17 cellular contexts compared by ENCODE assay signal in genomic region chr9:108842610-108843295, GRCh38. TPM values are rescaled to one million over a fixed set of nuclear protein-coding genes. Genes with fewer than 3 reads are reported as not detected.
DNase-seq lines count a peak whose midpoint lies in the region; ATAC-seq lines count a peak whose summit lies in the region.
"Had no signal": no experiment of that assay in that cellular context is flagged by ENCODE, and none has a peak within 500 bp of the region (broad histone marks: within the 10 kb centered on the region; RNA-seq: fewer than 3 reads in every experiment).

No MANE protein-coding gene starts in this region.

- no peak overlapping the region for H3K27ac ChIP-seq in rectal smooth muscle tissue (ENCODE audit: low read depth, low read length)
- H3K27ac ChIP-seq: esophagus muscularis mucosa had no signal

- H3K4me3 Mint-ChIP-seq in activated T-cell treated with anti-CD3 and anti-CD28 coated beads, Interleukin-2, amount 50 U/mL, for 24 hours: peak overlapping the region; percentile 45
- peak overlapping the region; percentile 9 for H3K4me3 Mint-ChIP-seq in activated naive CD8-positive, alpha-beta T cell

- no peaks in the 10 kb centered on the region for H3K4me1 ChIP-seq in rectal smooth muscle tissue (ENCODE audit: control insufficient read depth, insufficient read depth, low read length)

- H3K4me1 Mint-ChIP-seq in activated T-cell treated with anti-CD3 and anti-CD28 coated beads, Interleukin-2, amount 50 U/mL, for 24 hours (ENCODE audit: low read depth): peaks cover 13% of the 10 kb centered on the region
- H3K4me1 Mint-ChIP-seq in activated naive CD8-positive, alpha-beta T cell (ENCODE audit: low read depth): peaks cover 7% of the 10 kb centered on the region

- H3K27me3 Mint-ChIP-seq in activated T-cell treated with anti-CD3 and anti-CD28 coated beads, Interleukin-2, amount 50 U/mL, for 24 hours: no peaks in the 10 kb centered on the region
- H3K27me3 Mint-ChIP-seq in activated naive CD8-positive, alpha-beta T cell: no peaks in the 10 kb centered on the region

- H3K9ac ChIP-seq in rectal smooth muscle tissue (ENCODE audit: low read length): no peak overlapping the region

- ATAC-seq in GM19351 (IDR thresholded peaks at IDR 0.05; ENCODE audit: unreplicated experiment): no peak

- no peak for DNase-seq in activated T-cell treated with anti-CD3 and anti-CD28 coated beads, Interleukin-2, amount 50 U/mL, for 24 hours
- no peak for DNase-seq in activated T-cell treated with anti-CD3 and anti-CD28 coated beads, Interleukin-2, amount 50 U/mL, for 1 hour
- peak; percentile 68 for DNase-seq in M059J (ENCODE audit: low read depth)
- no peak for DNase-seq in NCI-H146 treated with DMSO at 0.1 percent for 48 hours (lab: John Stamatoyannopoulos, UW; ENCODE audit: unreplicated experiment)
- no peak for DNase-seq in NCI-H510A (lab: John Stamatoyannopoulos, UW)
- DNase-seq: DMS79, NCI-H1105 treated with DMSO at 0.1 percent for 48 hours, NCI-H526 treated with DMSO at 0.1 percent for 48 hours, SHP77 had no signal

- H3K36me3 Mint-ChIP-seq in activated T-cell treated with anti-CD3 and anti-CD28 coated beads, Interleukin-2, amount 50 U/mL, for 24 hours (ENCODE audit: low read depth): no peaks in the 10 kb centered on the region
- no peaks in the 10 kb centered on the region for H3K36me3 Mint-ChIP-seq in activated naive CD8-positive, alpha-beta T cell

- H3K4me3 ChIP-seq in rectal smooth muscle tissue (ENCODE audit: low read length): peak overlapping the region; percentile 15
- H3K4me3 ChIP-seq: esophagus muscularis mucosa, lung had no signal

- peak overlapping the region; percentile 62 for H3K27ac Mint-ChIP-seq in activated T-cell treated with anti-CD3 and anti-CD28 coated beads, Interleukin-2, amount 50 U/mL, for 24 hours
- H3K27ac Mint-ChIP-seq in activated naive CD8-positive, alpha-beta T cell: no peak overlapping the region

- no peaks in the 10 kb centered on the region for H3K27me3 ChIP-seq in rectal smooth muscle tissue (ENCODE audit: control insufficient read depth, insufficient read depth, low read length)
- H3K27me3 ChIP-seq: esophagus muscularis mucosa had no signal

- H3K36me3 ChIP-seq in rectal smooth muscle tissue (ENCODE audit: control insufficient read depth, insufficient read depth, low read length): no peaks in the 10 kb centered on the region
- H3K36me3 ChIP-seq: esophagus muscularis mucosa had no signal

- H3K9me3 Mint-ChIP-seq in activated T-cell treated with anti-CD3 and anti-CD28 coated beads, Interleukin-2, amount 50 U/mL, for 24 hours: no peaks in the 10 kb centered on the region
- no peaks in the 10 kb centered on the region for H3K9me3 Mint-ChIP-seq in activated naive CD8-positive, alpha-beta T cell (ENCODE audit: low read depth)

RNA-seq across cellular contexts. Expression of gene ACTL7B, which starts 13.0 kb away (rescaled TPM):
- not detected in 2 replicates for total RNA-seq in M059J (2014; rRNA removed; shearing (Covaris generic))
- total RNA-seq: cerebellum, esophagus muscularis mucosa, HT1080, lung, osteoblast had no signal

RNA-seq across cellular contexts. Expression of gene ACTL7A, which starts 19.3 kb away (rescaled TPM):
- total RNA-seq in M059J (2014; rRNA removed; shearing (Covaris generic)): not detected in 2 replicates
- total RNA-seq: cerebellum, esophagus muscularis mucosa, HT1080, lung, osteoblast had no signal
